11 cellular contexts compared by ENCODE assay signal in genomic region chr19:55504252-55504603, GRCh38. TPM values are rescaled to one million over a fixed set of nuclear protein-coding genes. Genes with fewer than 3 reads are reported as not detected.
DNase-seq lines count a peak whose midpoint lies in the region; ATAC-seq and TF ChIP-seq lines count a peak whose summit lies in the region.
"Had no signal": no experiment of that assay in that cellular context is flagged by ENCODE, and none has a peak within 500 bp of the region (broad histone marks: within the 10 kb centered on the region; RNA-seq: fewer than 3 reads in every experiment).

No MANE protein-coding gene starts in this region.

- ATAC-seq in lower lobe of right lung (no peak), aorta (ENCODE audit: low FRiP score) (no peak), HG02885 (IDR thresholded peaks at IDR 0.05; ENCODE audit: poor library complexity, unreplicated experiment) (no peak)

- peak overlapping the region; percentile 41 for H3K27ac Mint-ChIP-seq in activated naive CD4-positive, alpha-beta T cell treated with anti-CD3 and anti-CD28 coated beads, Interleukin-2, amount 50 U/mL, for 24 hours
- H3K27ac Mint-ChIP-seq in activated CD4-positive, alpha-beta memory T cell treated with anti-CD3 and anti-CD28 coated beads, Interleukin-2, amount 10 ng/mL, durations not matched to agents 7 days and 5 days = no peak overlapping the region

- POLR2A ChIA-PET in activated CD4-positive, alpha-beta memory T cell treated with anti-CD3 and anti-CD28 coated beads, Interleukin-2, amount 10 ng/mL, durations not matched to agents 7 days and 5 days (lab: Charles Lee) = interaction anchor here (0.7 to 1.3 kb wide), 11 partner anchors 11 to 150 kb away, joined by 3 to 8 read pairs (median 4); partner anchors contain the start of genes FIZ1, NAT14, ZNF628 and ZNF784

- H3K4me3 ChIP-seq in lower lobe of right lung = peak overlapping the region; percentile 50
- peak overlapping the region in 3 of 4 donors; percentile 30 to 56 (median 48) for H3K4me3 ChIP-seq in tibial nerve
- H3K4me3 ChIP-seq in aorta (ENCODE audit: low read length in 2 of 2) = no peak overlapping the region

- H3K4me3 Mint-ChIP-seq in activated naive CD4-positive, alpha-beta T cell treated with anti-CD3 and anti-CD28 coated beads, Interleukin-2, amount 50 U/mL, for 24 hours = peak overlapping the region; percentile 83
- peak overlapping the region; percentile 72 for H3K4me3 Mint-ChIP-seq in activated CD4-positive, alpha-beta memory T cell treated with anti-CD3 and anti-CD28 coated beads, Interleukin-2, amount 10 ng/mL, durations not matched to agents 7 days and 5 days

- peaks cover 14% of the 10 kb centered on the region for H3K4me1 Mint-ChIP-seq in activated naive CD4-positive, alpha-beta T cell treated with anti-CD3 and anti-CD28 coated beads, Interleukin-2, amount 50 U/mL, for 24 hours
- H3K4me1 Mint-ChIP-seq in activated CD4-positive, alpha-beta memory T cell treated with anti-CD3 and anti-CD28 coated beads, Interleukin-2, amount 10 ng/mL, durations not matched to agents 7 days and 5 days = peaks cover 28% of the 10 kb centered on the region

- no peak for TF ChIP-seq POLR2A in tibial nerve (IDR thresholded peaks at IDR 0.05)

- TF ChIP-seq CTCF in lower lobe of right lung (IDR thresholded peaks at IDR 0.05) (peak; percentile 32), tibial nerve (IDR thresholded peaks at IDR 0.05) (no peak)

- H3K27me3 ChIP-seq in lower lobe of right lung (ENCODE audit: low read depth) (no peaks in the 10 kb centered on the region), tibial nerve (no peaks in the 10 kb centered on the region), aorta (ENCODE audit: control insufficient read depth in 1 of 2, insufficient read depth in 2 of 2, low read length in 1 of 2) (no peaks in the 10 kb centered on the region)
- H3K27me3 ChIP-seq: BE2C had no signal

- no peaks in the 10 kb centered on the region for H3K9me3 Mint-ChIP-seq in activated naive CD4-positive, alpha-beta T cell treated with anti-CD3 and anti-CD28 coated beads, Interleukin-2, amount 50 U/mL, for 24 hours
- peaks cover 3% of the 10 kb centered on the region for H3K9me3 Mint-ChIP-seq in activated CD4-positive, alpha-beta memory T cell treated with anti-CD3 and anti-CD28 coated beads, Interleukin-2, amount 10 ng/mL, durations not matched to agents 7 days and 5 days

- intact Hi-C loops in lower lobe of right lung (cut with DNase I) (no loop called here), head of caudate nucleus (cut with DNase I) (loop anchor here (5.0 kb wide), 2 partner anchors 37 to 362 kb away; no protein-coding TSS in a partner anchor), aorta (cut with DNase I) (loop anchor here (2.0 to 5.0 kb wide), 4 partner anchors 35 to 362 kb away; no protein-coding TSS in a partner anchor)

- H3K36me3 ChIP-seq in lower lobe of right lung (no peaks in the 10 kb centered on the region), tibial nerve (peaks cover 0 to 25% (median 0%) of the 10 kb centered on the region in 3 donors), aorta (ENCODE audit: control insufficient read depth in 1 of 2, insufficient read depth in 2 of 2, low read length in 1 of 2) (no peaks in the 10 kb centered on the region)
- H3K36me3 ChIP-seq: BE2C had no signal

- peak overlapping the region; percentile 63 for H3K27ac ChIP-seq in lower lobe of right lung
- peak overlapping the region in 1 of 4 donors; percentile 81 for H3K27ac ChIP-seq in tibial nerve
- no peak overlapping the region for H3K27ac ChIP-seq in aorta (ENCODE audit: low read depth in 1 of 2, low read length in 2 of 2)

- peaks cover 1% of the 10 kb centered on the region for H3K36me3 Mint-ChIP-seq in activated naive CD4-positive, alpha-beta T cell treated with anti-CD3 and anti-CD28 coated beads, Interleukin-2, amount 50 U/mL, for 24 hours
- H3K36me3 Mint-ChIP-seq in activated CD4-positive, alpha-beta memory T cell treated with anti-CD3 and anti-CD28 coated beads, Interleukin-2, amount 10 ng/mL, durations not matched to agents 7 days and 5 days (ENCODE audit: low read depth) = peaks cover 12% of the 10 kb centered on the region

- CTCF ChIA-PET in activated CD4-positive, alpha-beta memory T cell treated with anti-CD3 and anti-CD28 coated beads, Interleukin-2, amount 10 ng/mL, durations not matched to agents 7 days and 5 days (lab: Charles Lee) = interaction anchor here (0.6 to 2.9 kb wide), 55 partner anchors 8 to 623 kb away, joined by 3 to 63 read pairs (median 5); partner anchors contain the start of genes DNAAF3, FIZ1, HSPBP1 and ISOC2

- no peak for DNase-seq in activated naive CD4-positive, alpha-beta T cell (lab: John Stamatoyannopoulos, UW)
- DNase-seq in activated CD4-positive, alpha-beta memory T cell treated with anti-CD3 and anti-CD28 coated beads, Interleukin-2, amount 10 ng/mL, durations not matched to agents 7 days and 5 days = no peak
- DNase-seq in lower lobe of right lung = no peak
- DNase-seq in tibial nerve (ENCODE audit: low spot score in 2 of 2) = no peak
- no peak for DNase-seq in head of caudate nucleus
- DNase-seq in aorta = no peak

- no peak for TF ChIP-seq EP300 in tibial nerve (IDR thresholded peaks at IDR 0.05)

- WGBS in tibial nerve, 2 donors = 31 to 35% methylated on average over 13 of the region's 13 CpGs
- WGBS in aorta, 2 donors = 31 to 32% methylated on average over 13 of the region's 13 CpGs

- no peaks in the 10 kb centered on the region for H3K9me3 ChIP-seq in lower lobe of right lung
- no peaks in the 10 kb centered on the region for H3K9me3 ChIP-seq in tibial nerve
- H3K9me3 ChIP-seq in aorta (ENCODE audit: control insufficient read depth, low read length) = no peaks in the 10 kb centered on the region

- H3K4me1 ChIP-seq in lower lobe of right lung (peaks cover 8% of the 10 kb centered on the region), tibial nerve (peaks cover 0 to 11% (median 2%) of the 10 kb centered on the region in 4 donors), aorta (ENCODE audit: control insufficient read depth in 1 of 2, insufficient read depth in 2 of 2, low read length in 2 of 2) (no peaks in the 10 kb centered on the region)
- H3K4me1 ChIP-seq: BE2C had no signal

- H3K27me3 Mint-ChIP-seq in activated naive CD4-positive, alpha-beta T cell treated with anti-CD3 and anti-CD28 coated beads, Interleukin-2, amount 50 U/mL, for 24 hours = no peaks in the 10 kb centered on the region
- H3K27me3 Mint-ChIP-seq in activated CD4-positive, alpha-beta memory T cell treated with anti-CD3 and anti-CD28 coated beads, Interleukin-2, amount 10 ng/mL, durations not matched to agents 7 days and 5 days = peaks cover 15% of the 10 kb centered on the region

RNA-seq across cellular contexts. Expression of gene SSC5D, which starts 16.0 kb away (rescaled TPM):
- under 1 TPM; 0.15 to 0.18 TPM for total RNA-seq in activated CD4-positive, alpha-beta memory T cell treated with anti-CD3 and anti-CD28 coated beads, Interleukin-2, amount 10 ng/mL, durations not matched to agents 7 days and 5 days
- total RNA-seq in lower lobe of right lung (4.7 TPM), tibial nerve (10 to 100 TPM in 1 of 4 donors, 1 to 10 TPM in 3; 3.9 to 14.5 (median 7.2) TPM), aorta (10 to 100 TPM in 1 of 2 donors, 1 to 10 TPM in 1; 8.6 to 64.1 TPM)
- 1 to 10 TPM; 1.6 to 3.7 TPM for polyA plus RNA-seq in aorta

RNA-seq across cellular contexts. Expression of gene NAT14, which starts 19.2 kb away (rescaled TPM):
- total RNA-seq in activated CD4-positive, alpha-beta memory T cell treated with anti-CD3 and anti-CD28 coated beads, Interleukin-2, amount 10 ng/mL, durations not matched to agents 7 days and 5 days = 10 to 100 TPM; 11.9 to 12.0 TPM
- 16.6 TPM for total RNA-seq in lower lobe of right lung
- 1 to 10 TPM; 3.1 to 8.0 (median 4.3) TPM for total RNA-seq in tibial nerve
- total RNA-seq in aorta = 10 to 100 TPM; 15.3 to 16.2 TPM
- polyA plus RNA-seq in aorta = 10 to 100 TPM in 1 of 2 donors, 1 to 10 TPM in 1; 3.1 to 19.2 TPM

RNA-seq across cellular contexts. Expression of gene ZNF628, which starts 27.8 kb away (rescaled TPM):
- 1 to 10 TPM; 6.7 to 9.1 TPM for total RNA-seq in activated CD4-positive, alpha-beta memory T cell treated with anti-CD3 and anti-CD28 coated beads, Interleukin-2, amount 10 ng/mL, durations not matched to agents 7 days and 5 days
- total RNA-seq in lower lobe of right lung (7.1 TPM), tibial nerve (10 to 100 TPM in 1 of 4 donors, 1 to 10 TPM in 3; 3.5 to 16.8 (median 4.0) TPM), aorta (1 to 10 TPM; 6.9 to 7.0 TPM)
- 1 to 10 TPM; 1.3 to 2.0 TPM for polyA plus RNA-seq in aorta

RNA-seq across cellular contexts. Expression of gene SBK2, which starts 32.7 kb away (rescaled TPM):
- total RNA-seq in activated CD4-positive, alpha-beta memory T cell treated with anti-CD3 and anti-CD28 coated beads, Interleukin-2, amount 10 ng/mL, durations not matched to agents 7 days and 5 days = not detected
- total RNA-seq in lower lobe of right lung = not detected
- not detected for total RNA-seq in tibial nerve
- total RNA-seq in aorta = not detected
- polyA plus RNA-seq in aorta = not detected
- total RNA-seq: bronchial epithelial cell; T-helper 2 cell treated with Interferon-gamma antibody and Interleukin-4, amounts not matched to agents 100 ng/mL and 5 ng/mL, for 36 hours had no signal

RNA-seq across cellular contexts. Expression of gene C19orf85, which starts 39.7 kb away (rescaled TPM):
- total RNA-seq in activated CD4-positive, alpha-beta memory T cell treated with anti-CD3 and anti-CD28 coated beads, Interleukin-2, amount 10 ng/mL, durations not matched to agents 7 days and 5 days = not detected
- total RNA-seq in lower lobe of right lung = not detected
- total RNA-seq in tibial nerve = not detected
- total RNA-seq in aorta = not detected
- polyA plus RNA-seq in aorta = not detected
- total RNA-seq: bronchial epithelial cell; T-helper 2 cell treated with Interferon-gamma antibody and Interleukin-4, amounts not matched to agents 100 ng/mL and 5 ng/mL, for 36 hours had no signal

Comparison
In these comparisons a context has a peak if more than half of its experiments do, and no peak if none do; other contexts are left out.
1. H3K4me3 ChIP-seq: peak in lower lobe of right lung (single experiment) and tibial nerve (3 of 4); none in aorta (0 of 2).